ENCODE assay signal across 15 cellular contexts in the genomic region with DNA sequence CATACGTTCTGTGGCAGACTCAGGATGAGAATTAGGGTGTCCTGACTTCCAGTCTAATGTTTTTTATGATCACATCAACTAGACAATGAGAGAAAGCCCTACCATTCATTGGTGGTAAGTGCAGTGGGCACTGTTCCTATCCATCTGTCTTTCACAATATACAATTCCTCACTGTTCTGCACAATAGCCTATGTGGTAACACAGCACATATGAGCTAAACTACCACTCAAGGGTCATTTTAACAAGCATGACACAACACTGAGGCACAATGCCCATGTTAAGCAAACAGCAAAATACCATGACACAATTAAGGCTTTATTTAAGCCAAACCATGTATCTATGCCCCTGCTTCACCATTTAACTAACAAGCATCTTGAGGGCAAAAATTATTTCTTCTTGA. TPM values are rescaled to one million over a fixed set of nuclear protein-coding genes. Genes with fewer than 3 reads are reported as not detected.
DNase-seq lines count a peak whose midpoint lies in the region; ATAC-seq lines count a peak whose summit lies in the region.
"Had no signal": no experiment of that assay in that cellular context is flagged by ENCODE, and none has a peak within 500 bp of the region (broad histone marks: within the 10 kb centered on the region; RNA-seq: fewer than 3 reads in every experiment).

No MANE protein-coding gene starts in this region.

- no peaks in the 10 kb centered on the region for H3K36me3 ChIP-seq in skeletal muscle tissue (ENCODE audit: control insufficient read depth in 3 of 3, insufficient read depth in 3 of 3, low read length in 3 of 3)
- H3K36me3 ChIP-seq: ascending aorta, thyroid gland had no signal

- peaks cover 15 to 20% (median 19%) of the 10 kb centered on the region in 3 donors for H3K4me1 ChIP-seq in skeletal muscle tissue (ENCODE audit: control insufficient read depth in 3 of 3, insufficient read depth in 3 of 3, low read length in 3 of 3)

- no peak overlapping the region for H3K9ac ChIP-seq in skeletal muscle tissue (ENCODE audit: low read depth in 1 of 3, low read length in 3 of 3)

- peak; percentile 20 for DNase-seq in DMS153 (lab: John Stamatoyannopoulos, UW)
- DNase-seq in DMS153 treated with DMSO at 0.1 percent for 48 hours (lab: John Stamatoyannopoulos, UW; ENCODE audit: unreplicated experiment): no peak
- DNase-seq in hippocampal formation (lab: John Stamatoyannopoulos, UW): peak; percentile 42 to 94
- DNase-seq: activated CD4-positive, alpha-beta T cell treated with anti-CD3 and anti-CD28 coated beads, Interleukin-2, amount 50 U/mL, for 4 hours; naive thymus-derived CD8-positive, alpha-beta T cell; NCI-H2081 treated with DMSO at 0.1 percent for 48 hours; stimulated activated CD4-positive, alpha-beta T cell treated with anti-CD3 and anti-CD28 coated beads, Interleukin-2, amount 100 ng/mL, for 24 hours; thyroid gland had no signal

- H3K27ac ChIP-seq in angular gyrus (ENCODE audit: low read depth, low read length) (peak overlapping the region; percentile 86), skeletal muscle tissue (ENCODE audit: low read depth, low read length) (peak overlapping the region; percentile 45)
- H3K27ac ChIP-seq: 22Rv1, ascending aorta had no signal

- ATAC-seq in GM19463 (IDR thresholded peaks at IDR 0.05; ENCODE audit: unreplicated experiment) (no peak), GM21737 (IDR thresholded peaks at IDR 0.05; ENCODE audit: unreplicated experiment) (no peak), GM18861 (IDR thresholded peaks at IDR 0.05; ENCODE audit: unreplicated experiment) (no peak)
- ATAC-seq: naive thymus-derived CD8-positive, alpha-beta T cell had no signal

- H3K9me3 ChIP-seq in skeletal muscle tissue (ENCODE audit: control insufficient read depth in 3 of 3, low read length in 3 of 3): no peaks in the 10 kb centered on the region
- H3K9me3 ChIP-seq: ascending aorta, thyroid gland had no signal

- no peak overlapping the region for H3K4me3 ChIP-seq in skeletal muscle tissue (ENCODE audit: low read length in 3 of 3)
- H3K4me3 ChIP-seq: ascending aorta, thyroid gland had no signal

- no peaks in the 10 kb centered on the region for H3K27me3 ChIP-seq in skeletal muscle tissue (ENCODE audit: control insufficient read depth in 3 of 3, insufficient read depth in 3 of 3, low read length in 3 of 3)
- H3K27me3 ChIP-seq: ascending aorta, thyroid gland had no signal

RNA-seq across cellular contexts. Expression of a gene that starts 52.3 kb away (rescaled TPM):
- total RNA-seq in skeletal muscle tissue: 21.4 TPM
